ENCODE assay signal across 6 cellular contexts in genomic region chr10:77259475-77259874, GRCh38.
"Had no signal": no experiment of that assay in that cellular context is flagged by ENCODE, and none has a peak within 500 bp of the region (broad histone marks: within the 10 kb centered on the region; RNA-seq: fewer than 3 reads in every experiment).

No MANE protein-coding gene starts in this region.

- H3K36me3 ChIP-seq: HAP-1 had no signal

- H3K9me3 ChIP-seq: HAP-1 had no signal

- H3K9ac ChIP-seq: GM23248 had no signal

- DNase-seq: GM23248, GOT3, H7, HFFc6 had no signal

- H3K4me3 ChIP-seq: GM23248, HAP-1 had no signal

- H2AFZ ChIP-seq: GM23248 had no signal

- H3K27ac ChIP-seq: GM23248, HL-60 had no signal
